18 cellular contexts compared by ENCODE assay signal in genomic region chr2:84875213-84875560, GRCh38. TPM values are rescaled to one million over a fixed set of nuclear protein-coding genes. Genes with fewer than 3 reads are reported as not detected.
DNase-seq lines count a peak whose midpoint lies in the region; ATAC-seq lines count a peak whose summit lies in the region.
"Had no signal": no experiment of that assay in that cellular context is flagged by ENCODE, and none has a peak within 500 bp of the region (broad histone marks: within the 10 kb centered on the region; RNA-seq: fewer than 3 reads in every experiment).

No MANE protein-coding gene starts in this region.

- no peaks in the 10 kb centered on the region for H3K9me3 Mint-ChIP-seq in activated CD8-positive, alpha-beta memory T cell treated with anti-CD3 and anti-CD28 coated beads, Interleukin-2, amount 10 ng/mL, durations not matched to agents 7 days and 5 days (ENCODE audit: low read depth)
- H3K9me3 Mint-ChIP-seq in activated naive CD8-positive, alpha-beta T cell (ENCODE audit: low read depth) = no peaks in the 10 kb centered on the region
- H3K9me3 Mint-ChIP-seq in naive thymus-derived CD8-positive, alpha-beta T cell = no peaks in the 10 kb centered on the region

- no peak overlapping the region for H3K4me3 Mint-ChIP-seq in activated CD8-positive, alpha-beta memory T cell treated with anti-CD3 and anti-CD28 coated beads, Interleukin-2, amount 10 ng/mL, durations not matched to agents 7 days and 5 days
- peak overlapping the region; percentile 75 for H3K4me3 Mint-ChIP-seq in activated naive CD8-positive, alpha-beta T cell
- peak overlapping the region; percentile 48 to 100 (median 96) for H3K4me3 Mint-ChIP-seq in naive thymus-derived CD8-positive, alpha-beta T cell

- H3K4me2 ChIP-seq in GM23248 (ENCODE audit: unreplicated experiment) (no peak overlapping the region), Karpas-422 (ENCODE audit: low read depth, low read length, poor library complexity, severe bottlenecking) (no peak overlapping the region)

- H2AFZ ChIP-seq in GM23248 (no peak overlapping the region), Karpas-422 (ENCODE audit: low read length) (no peak overlapping the region)

- H3K4me3 ChIP-seq in GM23248 (no peak overlapping the region), Karpas-422 (ENCODE audit: low read length) (no peak overlapping the region)
- H3K4me3 ChIP-seq: right lobe of liver had no signal

- H3K36me3 Mint-ChIP-seq in activated CD8-positive, alpha-beta memory T cell treated with anti-CD3 and anti-CD28 coated beads, Interleukin-2, amount 10 ng/mL, durations not matched to agents 7 days and 5 days = peaks cover 23% of the 10 kb centered on the region
- H3K36me3 Mint-ChIP-seq in activated naive CD8-positive, alpha-beta T cell = peaks cover 16% of the 10 kb centered on the region
- H3K36me3 Mint-ChIP-seq in naive thymus-derived CD8-positive, alpha-beta T cell = peaks cover 6 to 72% (median 17%) of the 10 kb centered on the region in 3 donors

- no peak overlapping the region for H3K27ac ChIP-seq in GM23248
- no peak overlapping the region for H3K27ac ChIP-seq in Karpas-422 (ENCODE audit: low read length)
- H3K27ac ChIP-seq: right lobe of liver had no signal

- H3F3A ChIP-seq in GM23248 (ENCODE audit: insufficient read depth) = no peaks in the 10 kb centered on the region

- ATAC-seq in activated CD8-positive, alpha-beta memory T cell treated with anti-CD3 and anti-CD28 coated beads, Interleukin-2, amount 10 ng/mL, durations not matched to agents 7 days and 5 days = no peak
- ATAC-seq in naive thymus-derived CD8-positive, alpha-beta T cell = no peak
- ATAC-seq: HepG2, right lobe of liver had no signal

- H3K27me3 ChIP-seq in GM23248 (replicated peaks; ENCODE audit: insufficient read depth) = no peaks in the 10 kb centered on the region
- H3K27me3 ChIP-seq in Karpas-422 (ENCODE audit: low read length) = no peaks in the 10 kb centered on the region
- H3K27me3 ChIP-seq: right lobe of liver had no signal

- H3K9me2 ChIP-seq in GM23248 (ENCODE audit: insufficient read depth) (no peaks in the 10 kb centered on the region), Karpas-422 (replicated peaks; ENCODE audit: insufficient read depth, low read length) (no peaks in the 10 kb centered on the region)

- H4K20me1 ChIP-seq in GM23248 (ENCODE audit: insufficient read depth) = no peaks in the 10 kb centered on the region
- no peaks in the 10 kb centered on the region for H4K20me1 ChIP-seq in Karpas-422 (ENCODE audit: insufficient read depth, low read depth, low read length)

- H3K9me3 ChIP-seq in GM23248 (ENCODE audit: low read depth) = no peaks in the 10 kb centered on the region
- no peaks in the 10 kb centered on the region for H3K9me3 ChIP-seq in Karpas-422 (ENCODE audit: low read length)
- H3K9me3 ChIP-seq: right lobe of liver had no signal

- in situ Hi-C loops in GM23248 (cut with MboI) = loop anchor here (10.0 kb wide), 1 partner anchor 380 kb away; no protein-coding TSS in a partner anchor

- H3K79me2 ChIP-seq in GM23248 (ENCODE audit: insufficient read depth) (no peaks in the 10 kb centered on the region), Karpas-422 (ENCODE audit: low read length) (no peaks in the 10 kb centered on the region)

- H3K27ac Mint-ChIP-seq in activated CD8-positive, alpha-beta memory T cell treated with anti-CD3 and anti-CD28 coated beads, Interleukin-2, amount 10 ng/mL, durations not matched to agents 7 days and 5 days = no peak overlapping the region
- peak overlapping the region; percentile 95 for H3K27ac Mint-ChIP-seq in activated naive CD8-positive, alpha-beta T cell
- peak overlapping the region; percentile 92 to 99 (median 97) for H3K27ac Mint-ChIP-seq in naive thymus-derived CD8-positive, alpha-beta T cell

- POLR2A ChIA-PET in naive thymus-derived CD8-positive, alpha-beta T cell (lab: Charles Lee) = interaction anchor here (0.6 to 10.4 kb wide), 8 partner anchors 8 to 51 kb away, joined by 3 to 289 read pairs (median 8); partner anchors contain the start of gene TMSB10

- no peaks in the 10 kb centered on the region for H3K36me3 ChIP-seq in GM23248 (ENCODE audit: low read depth)
- H3K36me3 ChIP-seq in Karpas-422 (ENCODE audit: insufficient read depth, low read length) = no peaks in the 10 kb centered on the region
- H3K36me3 ChIP-seq: right lobe of liver had no signal

- peak; percentile 60 for DNase-seq in activated CD8-positive, alpha-beta memory T cell treated with anti-CD3 and anti-CD28 coated beads for 24 hours
- no peak for DNase-seq in activated CD8-positive, alpha-beta memory T cell treated with anti-CD3 and anti-CD28 coated beads, Interleukin-2, amount 10 ng/mL, durations not matched to agents 7 days and 5 days
- DNase-seq in GM23248 (peak; percentile 7), globus pallidus (ENCODE audit: low spot score) (no peak), Karpas-422 (no peak), NCI-H2196 (lab: John Stamatoyannopoulos, UW; ENCODE audit: unreplicated experiment) (no peak)
- DNase-seq in naive thymus-derived CD8-positive, alpha-beta T cell = no peak
- DNase-seq: ACHN; activated CD4-positive, alpha-beta T cell treated with anti-CD3 and anti-CD28 coated beads for 1 hour; anterior cingulate cortex; C1 segment of cervical spinal cord; caudate nucleus; GDM1; NCI-H1417; NCI-H524 treated with DMSO at 0.1 percent for 48 hours; right lobe of liver had no signal

- H3K9ac ChIP-seq in GM23248 = no peak overlapping the region
- H3K9ac ChIP-seq in Karpas-422 (ENCODE audit: low read length) = no peak overlapping the region

- H3K4me1 Mint-ChIP-seq in activated CD8-positive, alpha-beta memory T cell treated with anti-CD3 and anti-CD28 coated beads, Interleukin-2, amount 10 ng/mL, durations not matched to agents 7 days and 5 days = peaks cover 51% of the 10 kb centered on the region
- peaks cover 87% of the 10 kb centered on the region for H3K4me1 Mint-ChIP-seq in activated naive CD8-positive, alpha-beta T cell (ENCODE audit: low read depth)
- H3K4me1 Mint-ChIP-seq in naive thymus-derived CD8-positive, alpha-beta T cell = peaks cover 59 to 88% (median 80%) of the 10 kb centered on the region in 4 donors

- CTCF ChIA-PET in activated CD8-positive, alpha-beta memory T cell treated with anti-CD3 and anti-CD28 coated beads, Interleukin-2, amount 10 ng/mL, durations not matched to agents 7 days and 5 days (lab: Charles Lee) = interaction anchor here (1.4 to 10.7 kb wide), 3 partner anchors 49 to 381 kb away, joined by 3 to 143 read pairs (median 4); no protein-coding TSS in a partner anchor

- H3K27me3 Mint-ChIP-seq in activated CD8-positive, alpha-beta memory T cell treated with anti-CD3 and anti-CD28 coated beads, Interleukin-2, amount 10 ng/mL, durations not matched to agents 7 days and 5 days = no peaks in the 10 kb centered on the region
- H3K27me3 Mint-ChIP-seq in activated naive CD8-positive, alpha-beta T cell = no peaks in the 10 kb centered on the region
- no peaks in the 10 kb centered on the region for H3K27me3 Mint-ChIP-seq in naive thymus-derived CD8-positive, alpha-beta T cell

- H3K4me1 ChIP-seq in GM23248 (ENCODE audit: insufficient read depth) = no peaks in the 10 kb centered on the region
- no peaks in the 10 kb centered on the region for H3K4me1 ChIP-seq in Karpas-422 (ENCODE audit: low read length)

- 57 to 60% methylated on average over 4 of the region's 4 CpGs for WGBS in GM23248 (ENCODE audit: low coverage in 1 of 2, low lambda C conversion rate in 2 of 2, missing lambda C conversion rate in 2 of 2), 2 experiments

RNA-seq across cellular contexts. Expression of gene TRABD2A, which starts 5.7 kb away (rescaled TPM):
- 10 to 100 TPM; 30.2 to 32.4 TPM for total RNA-seq in activated CD8-positive, alpha-beta memory T cell treated with anti-CD3 and anti-CD28 coated beads, Interleukin-2, amount 10 ng/mL, durations not matched to agents 7 days and 5 days
- total RNA-seq in GM23248 (2014; rRNA removed; shearing (Covaris generic)) = 5.0 and 5.7 TPM in 2 replicates
- polyA plus RNA-seq in GM23248 (2016; fragmentation: Nextera tagmentation; extraction: Ambion mirVana) = 3.4 and 3.8 TPM in 2 replicates
- 100 to 1,000 TPM; 165 to 168 TPM for total RNA-seq in naive thymus-derived CD8-positive, alpha-beta T cell
- 100 to 1,000 TPM in 2 of 3 donors, 10 to 100 TPM in 1; 70.1 to 173 (median 104) TPM for polyA plus RNA-seq in naive thymus-derived CD8-positive, alpha-beta T cell
- 0.04 and 2.4 TPM in 2 replicates for total RNA-seq in Karpas-422 (2014; rRNA removed; shearing (Covaris generic); ENCODE audit: low replicate concordance)
- total RNA-seq: HepG2 had no signal

RNA-seq across cellular contexts. Expression of gene TMSB10, which starts 30.3 kb away (rescaled TPM):
- 1,000 to 10,000 TPM; 3,578 to 3,807 TPM for total RNA-seq in activated CD8-positive, alpha-beta memory T cell treated with anti-CD3 and anti-CD28 coated beads, Interleukin-2, amount 10 ng/mL, durations not matched to agents 7 days and 5 days
- 3,621 and 4,663 TPM in 2 replicates for total RNA-seq in GM23248 (2014; rRNA removed; shearing (Covaris generic))
- 6,241 and 6,275 TPM in 2 replicates for polyA plus RNA-seq in GM23248 (2016; fragmentation: Nextera tagmentation; extraction: Ambion mirVana)
- total RNA-seq in naive thymus-derived CD8-positive, alpha-beta T cell = 1,000 to 10,000 TPM; 1,479 to 1,535 TPM
- 1,000 to 10,000 TPM; 6,950 to 8,855 (median 7,882) TPM for polyA plus RNA-seq in naive thymus-derived CD8-positive, alpha-beta T cell
- 1,287 and 3,084 TPM in 2 replicates for total RNA-seq in Karpas-422 (2014; rRNA removed; shearing (Covaris generic); ENCODE audit: low replicate concordance)

Comparison
In these comparisons a context has a peak if more than half of its experiments do, and no peak if none do; other contexts are left out.
1. DNase-seq: peak in activated CD8-positive, alpha-beta memory T cell treated with anti-CD3 and anti-CD28 coated beads for 24 hours (single experiment) and GM23248 (single experiment); none in activated CD8-positive, alpha-beta memory T cell treated with anti-CD3 and anti-CD28 coated beads, Interleukin-2, amount 10 ng/mL, durations not matched to agents 7 days and 5 days (single experiment), naive thymus-derived CD8-positive, alpha-beta T cell (0 of 10), globus pallidus (single experiment), Karpas-422 (single experiment) and NCI-H2196 (single experiment).
2. RNA of gene TRABD2A, which starts 5.7 kb away (total RNA-seq): 165 to 168 TPM in naive thymus-derived CD8-positive, alpha-beta T cell; 30.2 to 32.4 TPM in activated CD8-positive, alpha-beta memory T cell treated with anti-CD3 and anti-CD28 coated beads, Interleukin-2, amount 10 ng/mL, durations not matched to agents 7 days and 5 days, 5.0 to 5.7 TPM in GM23248 and 0.04 to 2.4 TPM in Karpas-422; every median in the first group is over 4 times any median in the second.